10 cellular contexts compared by ENCODE assay signal in genomic region chr12:81078469-81079196, GRCh38. TPM values are rescaled to one million over a fixed set of nuclear protein-coding genes. Genes with fewer than 3 reads are reported as not detected.
A peak's percentile ranks its signal among the peaks of the same experiment; 100 is the strongest.
DNase-seq lines count a peak whose midpoint lies in the region; ATAC-seq and TF ChIP-seq lines count a peak whose summit lies in the region.
"Had no signal": no experiment of that assay in that cellular context is flagged by ENCODE, and none has a peak within 500 bp of the region (broad histone marks: within the 10 kb centered on the region; RNA-seq: fewer than 3 reads in every experiment).

No MANE protein-coding gene starts in this region.

- CTCF ChIA-PET in HEK293 (lab: Yijun Ruan, JAX) = no interaction called here

- H3K27ac Mint-ChIP-seq in stimulated activated memory B cell treated with anti-CD40 and anti-IgM and Interleukin-4, amounts not matched to agents 10 μg/mL and 1 μg/mL and 100 μg/mL, for 72 hours = no peak overlapping the region

- no peaks in the 10 kb centered on the region for H3K4me1 Mint-ChIP-seq in stimulated activated memory B cell treated with anti-CD40 and anti-IgM and Interleukin-4, amounts not matched to agents 10 μg/mL and 1 μg/mL and 100 μg/mL, for 72 hours

- H3K36me3 Mint-ChIP-seq in stimulated activated memory B cell treated with anti-CD40 and anti-IgM and Interleukin-4, amounts not matched to agents 10 μg/mL and 1 μg/mL and 100 μg/mL, for 72 hours = no peaks in the 10 kb centered on the region

- peaks cover 9% of the 10 kb centered on the region for H3K27me3 Mint-ChIP-seq in stimulated activated memory B cell treated with anti-CD40 and anti-IgM and Interleukin-4, amounts not matched to agents 10 μg/mL and 1 μg/mL and 100 μg/mL, for 72 hours

- DNase-seq in cardiac fibroblast (ENCODE audit: low read depth in 2 of 2) (peak; percentile 64 to 73), iris pigment epithelial cell (ENCODE audit: low read depth) (peak; percentile 90), NCI-H2196 treated with DMSO at 0.1 percent for 48 hours (lab: John Stamatoyannopoulos, UW; ENCODE audit: unreplicated experiment) (no peak)
- DNase-seq in activated CD4-positive, CD25-positive, alpha-beta regulatory T cell treated with anti-CD3 and anti-CD28 coated beads, Interleukin-2, amount 50 U/mL, for 72 hours = no peak
- DNase-seq: stimulated activated CD4-positive, alpha-beta T cell treated with anti-CD3 and anti-CD28 coated beads, Interleukin-15, amount 100 ng/mL, for 24 hours had no signal

- H3K4me3 ChIP-seq in HEK293 (ENCODE audit: low read depth, low read length) (peak overlapping the region; percentile 32), cardiac fibroblast (replicated peaks in 1 of 2; ENCODE audit: low read depth in 2 of 2, low read length in 2 of 2) (peak overlapping the region; percentile 44 to 51), skeletal muscle satellite cell (ENCODE audit: low read length) (peak overlapping the region; percentile 71)
- H3K4me3 ChIP-seq: GM12878 had no signal

- no peaks in the 10 kb centered on the region for H3K4me1 ChIP-seq in HEK293 (ENCODE audit: control insufficient read depth, insufficient read depth, low read length)
- peaks cover 28% of the 10 kb centered on the region for H3K4me1 ChIP-seq in skeletal muscle satellite cell (ENCODE audit: control insufficient read depth, insufficient read depth, low read length)

- ATAC-seq in stimulated activated memory B cell treated with anti-CD40 and anti-IgM and Interleukin-4, amounts not matched to agents 10 μg/mL and 1 μg/mL and 100 μg/mL, for 72 hours = no peak
- ATAC-seq in GM18502 (IDR thresholded peaks at IDR 0.05; ENCODE audit: poor library complexity, unreplicated experiment) = no peak
- ATAC-seq: GM12878 had no signal

- TF ChIP-seq CTCF in HEK293 (tag by site-specific recombination; IDR thresholded peaks at IDR 0.05) (no peak), cardiac fibroblast (IDR thresholded peaks at IDR 0.05; ENCODE audit: low read depth, low read length) (no peak)

- no peak overlapping the region for H3K4me3 Mint-ChIP-seq in stimulated activated memory B cell treated with anti-CD40 and anti-IgM and Interleukin-4, amounts not matched to agents 10 μg/mL and 1 μg/mL and 100 μg/mL, for 72 hours

- H3K9me3 ChIP-seq in HEK293 (ENCODE audit: control insufficient read depth, insufficient read depth, low read depth, low read length) (no peaks in the 10 kb centered on the region), skeletal muscle satellite cell (replicated peaks; ENCODE audit: low read length) (no peaks in the 10 kb centered on the region)

- POLR2A ChIA-PET in HEK293 (lab: Yijun Ruan, JAX) = no interaction called here

- H3K4me2 ChIP-seq in skeletal muscle satellite cell (ENCODE audit: low read length) = peak overlapping the region; percentile 89

- H3K36me3 ChIP-seq in HEK293 (ENCODE audit: control insufficient read depth in 2 of 2, insufficient read depth in 1 of 2, low read length in 2 of 2) = no peaks in the 10 kb centered on the region
- H3K36me3 ChIP-seq in skeletal muscle satellite cell (ENCODE audit: insufficient read depth, low read length) = no peaks in the 10 kb centered on the region

- no peak overlapping the region for H3K27ac ChIP-seq in HEK293 (ENCODE audit: extremely low read depth, low read depth, low read length)

- peak overlapping the region; percentile 68 for H3K9ac ChIP-seq in skeletal muscle satellite cell (ENCODE audit: low read depth, low read length)

- H3K9me3 Mint-ChIP-seq in stimulated activated memory B cell treated with anti-CD40 and anti-IgM and Interleukin-4, amounts not matched to agents 10 μg/mL and 1 μg/mL and 100 μg/mL, for 72 hours = no peaks in the 10 kb centered on the region

- H3K27me3 ChIP-seq in skeletal muscle satellite cell (ENCODE audit: control insufficient read depth, insufficient read depth, low read length) = no peaks in the 10 kb centered on the region

TF ChIP-seq in HEK293, 187 proteins besides CTCF, POLR2A, EP300 and RAD21:
- TF ChIP-seq MZF1 (tag by site-specific recombination; IDR thresholded peaks at IDR 0.05; ENCODE audit: borderline replicate concordance) (0 out of 2 replicates have a peak, but pooled peaks have one; percentile 15), ZNF341 (tag by site-specific recombination; IDR thresholded peaks at IDR 0.05; ENCODE audit: low read depth) (no peak), ZBTB20 (tag by site-specific recombination; IDR thresholded peaks at IDR 0.05) (peak; percentile 42; the same call in 1 of the 2 replicates)
TF ChIP-seq in HEK293: peak in this region for 2.

RNA-seq across cellular contexts. Expression of gene ACSS3, which starts 0.8 kb away (rescaled TPM):
- 5.8 and 6.1 TPM in 2 replicates for total RNA-seq in skeletal muscle satellite cell (2012; rRNA removed)

Comparison
In these comparisons a context has a peak if more than half of its experiments do, and no peak if none do; other contexts are left out.
1. DNase-seq: peak in cardiac fibroblast (2 of 2) and iris pigment epithelial cell (single experiment); none in NCI-H2196 treated with DMSO at 0.1 percent for 48 hours (single experiment) and activated CD4-positive, CD25-positive, alpha-beta regulatory T cell treated with anti-CD3 and anti-CD28 coated beads, Interleukin-2, amount 50 U/mL, for 72 hours (single experiment).
2. Peak in every context shown above with its lines, with median percentiles within 50 percentile points of each other: H3K4me3 ChIP-seq.